Comparison of ENCODE assay signal across 8 cellular contexts in the genomic region with DNA sequence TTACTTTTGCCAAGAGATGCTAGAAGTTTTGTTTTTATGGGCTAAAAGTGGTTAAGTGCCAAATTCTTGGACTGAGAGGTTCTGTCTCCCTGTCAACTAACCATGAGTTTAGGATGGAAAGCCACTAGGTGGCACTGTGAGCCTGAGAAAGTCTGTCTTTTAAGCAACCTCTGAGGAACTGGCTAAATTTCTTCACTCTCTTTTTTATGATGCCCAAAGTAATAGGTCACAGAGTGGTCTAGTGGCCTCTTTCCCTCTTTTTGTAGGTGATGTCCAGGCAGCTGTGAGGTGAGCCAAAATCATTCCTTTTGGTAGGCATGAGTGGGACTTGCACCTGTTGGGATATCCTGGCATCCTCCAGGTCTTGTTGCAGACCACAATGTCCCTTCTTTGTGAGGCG. TPM values are rescaled to one million over a fixed set of nuclear protein-coding genes. Genes with fewer than 3 reads are reported as not detected.
DNase-seq lines count a peak whose midpoint lies in the region; ATAC-seq, FAIRE-seq and TF ChIP-seq lines count a peak whose summit lies in the region.

No MANE protein-coding gene starts in this region.

- CTCF ChIA-PET in Calu3 (lab: Charles Lee), result interaction anchor here (0.6 to 1.0 kb wide), 3 partner anchors 244 to 1606 kb away, joined by 4 to 5 read pairs (median 4); no protein-coding TSS in a partner anchor

- FAIRE-seq in islet of Langerhans (lab: Jason Lieb, UNC), result peak; percentile 99

- no TSS peak for BruUV-seq in Calu3 (replicated peaks; lab: Mats Ljungman, UMichigan)

- H3K4me1 Mint-ChIP-seq in Calu3 (ENCODE audit: low read depth, unreplicated experiment), result peaks cover 20% of the 10 kb centered on the region

- no peaks in the 10 kb centered on the region for H3K27me3 Mint-ChIP-seq in Calu3 (ENCODE audit: unreplicated experiment)

- H3K27ac Mint-ChIP-seq in Calu3 (ENCODE audit: unreplicated experiment), result no peak overlapping the region

- no peak overlapping the region for H3K4me3 ChIP-seq in HAP-1

- H3K27ac ChIP-seq in VCaP, result no peak overlapping the region

- H3K36me3 Mint-ChIP-seq in Calu3 (ENCODE audit: insufficient read depth, unreplicated experiment), result peaks cover 59% of the 10 kb centered on the region

- H3K9me3 Mint-ChIP-seq in Calu3 (ENCODE audit: low read depth, unreplicated experiment), result peaks cover 4% of the 10 kb centered on the region

- intact Hi-C loops in Calu3 (cut with micrococcal nuclease; ENCODE audit: unreplicated experiment), result loop anchor here (1.0 to 10.0 kb wide), 2 partner anchors 316 to 500 kb away; no protein-coding TSS in a partner anchor

- TF ChIP-seq CTCF in Calu3 (IDR thresholded peaks at IDR 0.05; ENCODE audit: unreplicated experiment) (peak; percentile 76), VCaP (conservative IDR thresholded peaks at IDR 0.05) (peak; percentile 82)

- no peaks in the 10 kb centered on the region for H3K4me1 ChIP-seq in HAP-1

- no peak for ATAC-seq in HG02571 (IDR thresholded peaks at IDR 0.05; ENCODE audit: unreplicated experiment)

- DNase-seq in Calu3, result peak; percentile 73
- peak; percentile 62 to 83 for DNase-seq in HAP-1 (ENCODE audit: low spot score in 2 of 2)
- peak; percentile 64 for DNase-seq in NCI-H2107 treated with DMSO at 0.1 percent for 48 hours (lab: John Stamatoyannopoulos, UW; ENCODE audit: unreplicated experiment)
- DNase-seq in T47D (ENCODE audit: low read depth in 1 of 2, low spot score in 1 of 2), result peak; percentile 7 to 81
- peak; percentile 39 to 62 for DNase-seq in stimulated activated CD4-positive, alpha-beta T cell treated with anti-CD3 and anti-CD28 coated beads, Interleukin-1b, Interleukin-23, amount 100 ng/mL, for 4 hours (ENCODE audit: low read depth in 2 of 2)

- 0 out of 2 replicates have a peak, but pooled peaks cover 2% of the 10 kb centered on the region for H3K9me3 ChIP-seq in HAP-1

- H3K27me3 ChIP-seq in HAP-1 (ENCODE audit: low read depth), result no peaks in the 10 kb centered on the region

- in situ Hi-C loops in HAP-1 (cut with MboI; ENCODE audit: low sequenced_read_pairs), result no loop called here
- in situ Hi-C loops in T47D (cut with HindIII; ENCODE audit: low pct_unique_long_range_greater_than_20kb, low sequenced_read_pairs), result no loop called here

- no peak overlapping the region for H3K4me3 Mint-ChIP-seq in Calu3 (ENCODE audit: low read depth, unreplicated experiment)

- H3K36me3 ChIP-seq in HAP-1 (replicated peaks), result peaks cover 75% of the 10 kb centered on the region

RNA-seq across cellular contexts. Expression of gene SND1, which starts 56.8 kb away (rescaled TPM):
- total RNA-seq in Calu3 (2022), result 205 and 206 TPM in 2 replicates
